ENCODE assay signal across 1 cellular context in the genomic region with DNA sequence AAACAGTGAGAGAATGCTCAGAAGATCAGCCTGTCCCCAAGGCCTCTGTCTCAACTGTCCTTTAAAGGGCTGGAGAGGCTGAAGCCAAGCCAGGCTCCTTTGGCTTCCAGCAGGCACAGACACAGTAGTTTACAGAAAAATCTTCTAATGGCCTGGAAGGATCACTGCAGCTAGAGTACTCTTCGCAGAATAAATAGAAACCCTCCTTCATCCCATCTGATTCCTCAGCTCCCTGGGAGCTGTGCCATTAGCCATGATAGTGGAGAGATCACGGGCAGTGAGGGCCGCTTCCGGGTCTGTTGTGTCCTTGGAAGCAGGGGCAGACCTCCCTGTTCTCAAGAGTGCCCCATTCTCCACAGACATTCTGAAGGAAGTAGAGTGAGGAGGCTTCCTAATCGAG.
TF ChIP-seq lines count a peak whose summit lies in the region.

No MANE protein-coding gene starts in this region.

TF ChIP-seq in GM23338, 12 proteins besides CTCF, POLR2A, EP300 and RAD21 (continued from another document):
- TF ChIP-seq, protein P1, sequence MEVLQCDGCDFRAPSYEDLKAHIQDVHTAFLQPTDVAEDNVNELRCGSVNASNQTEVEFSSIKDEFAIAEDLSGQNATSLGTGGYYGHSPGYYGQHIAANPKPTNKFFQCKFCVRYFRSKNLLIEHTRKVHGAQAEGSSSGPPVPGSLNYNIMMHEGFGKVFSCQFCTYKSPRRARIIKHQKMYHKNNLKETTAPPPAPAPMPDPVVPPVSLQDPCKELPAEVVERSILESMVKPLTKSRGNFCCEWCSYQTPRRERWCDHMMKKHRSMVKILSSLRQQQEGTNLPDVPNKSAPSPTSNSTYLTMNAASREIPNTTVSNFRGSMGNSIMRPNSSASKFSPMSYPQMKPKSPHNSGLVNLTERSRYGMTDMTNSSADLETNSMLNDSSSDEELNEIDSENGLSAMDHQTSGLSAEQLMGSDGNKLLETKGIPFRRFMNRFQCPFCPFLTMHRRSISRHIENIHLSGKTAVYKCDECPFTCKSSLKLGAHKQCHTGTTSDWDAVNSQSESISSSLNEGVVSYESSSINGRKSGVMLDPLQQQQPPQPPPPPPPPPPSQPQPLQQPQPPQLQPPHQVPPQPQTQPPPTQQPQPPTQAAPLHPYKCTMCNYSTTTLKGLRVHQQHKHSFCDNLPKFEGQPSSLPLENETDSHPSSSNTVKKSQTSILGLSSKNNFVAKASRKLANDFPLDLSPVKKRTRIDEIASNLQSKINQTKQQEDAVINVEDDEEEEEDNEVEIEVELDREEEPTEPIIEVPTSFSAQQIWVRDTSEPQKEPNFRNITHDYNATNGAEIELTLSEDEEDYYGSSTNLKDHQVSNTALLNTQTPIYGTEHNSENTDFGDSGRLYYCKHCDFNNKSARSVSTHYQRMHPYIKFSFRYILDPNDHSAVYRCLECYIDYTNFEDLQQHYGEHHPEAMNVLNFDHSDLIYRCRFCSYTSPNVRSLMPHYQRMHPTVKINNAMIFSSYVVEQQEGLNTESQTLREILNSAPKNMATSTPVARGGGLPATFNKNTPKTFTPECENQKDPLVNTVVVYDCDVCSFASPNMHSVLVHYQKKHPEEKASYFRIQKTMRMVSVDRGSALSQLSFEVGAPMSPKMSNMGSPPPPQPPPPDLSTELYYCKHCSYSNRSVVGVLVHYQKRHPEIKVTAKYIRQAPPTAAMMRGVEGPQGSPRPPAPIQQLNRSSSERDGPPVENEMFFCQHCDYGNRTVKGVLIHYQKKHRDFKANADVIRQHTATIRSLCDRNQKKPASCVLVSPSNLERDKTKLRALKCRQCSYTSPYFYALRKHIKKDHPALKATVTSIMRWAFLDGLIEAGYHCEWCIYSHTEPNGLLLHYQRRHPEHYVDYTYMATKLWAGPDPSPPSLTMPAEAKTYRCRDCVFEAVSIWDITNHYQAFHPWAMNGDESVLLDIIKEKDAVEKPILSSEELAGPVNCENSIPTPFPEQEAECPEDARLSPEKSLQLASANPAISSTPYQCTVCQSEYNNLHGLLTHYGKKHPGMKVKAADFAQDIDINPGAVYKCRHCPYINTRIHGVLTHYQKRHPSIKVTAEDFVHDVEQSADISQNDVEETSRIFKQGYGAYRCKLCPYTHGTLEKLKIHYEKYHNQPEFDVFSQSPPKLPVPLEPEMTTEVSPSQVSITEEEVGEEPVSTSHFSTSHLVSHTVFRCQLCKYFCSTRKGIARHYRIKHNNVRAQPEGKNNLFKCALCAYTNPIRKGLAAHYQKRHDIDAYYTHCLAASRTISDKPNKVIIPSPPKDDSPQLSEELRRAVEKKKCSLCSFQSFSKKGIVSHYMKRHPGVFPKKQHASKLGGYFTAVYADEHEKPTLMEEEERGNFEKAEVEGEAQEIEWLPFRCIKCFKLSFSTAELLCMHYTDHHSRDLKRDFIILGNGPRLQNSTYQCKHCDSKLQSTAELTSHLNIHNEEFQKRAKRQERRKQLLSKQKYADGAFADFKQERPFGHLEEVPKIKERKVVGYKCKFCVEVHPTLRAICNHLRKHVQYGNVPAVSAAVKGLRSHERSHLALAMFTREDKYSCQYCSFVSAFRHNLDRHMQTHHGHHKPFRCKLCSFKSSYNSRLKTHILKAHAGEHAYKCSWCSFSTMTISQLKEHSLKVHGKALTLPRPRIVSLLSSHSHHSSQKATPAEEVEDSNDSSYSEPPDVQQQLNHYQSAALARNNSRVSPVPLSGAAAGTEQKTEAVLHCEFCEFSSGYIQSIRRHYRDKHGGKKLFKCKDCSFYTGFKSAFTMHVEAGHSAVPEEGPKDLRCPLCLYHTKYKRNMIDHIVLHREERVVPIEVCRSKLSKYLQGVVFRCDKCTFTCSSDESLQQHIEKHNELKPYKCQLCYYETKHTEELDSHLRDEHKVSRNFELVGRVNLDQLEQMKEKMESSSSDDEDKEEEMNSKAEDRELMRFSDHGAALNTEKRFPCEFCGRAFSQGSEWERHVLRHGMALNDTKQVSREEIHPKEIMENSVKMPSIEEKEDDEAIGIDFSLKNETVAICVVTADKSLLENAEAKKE (CRISPR knock-in tag; IDR thresholded peaks at IDR 0.05): no peak
- TF ChIP-seq EZH2 (IDR thresholded peaks at IDR 0.05; ENCODE audit: low read depth, unreplicated experiment) (no peak), NANOG (IDR thresholded peaks at IDR 0.05; ENCODE audit: borderline replicate concordance) (no peak), JUNB (IDR thresholded peaks at IDR 0.05; ENCODE audit: unreplicated experiment) (no peak), STAT1 (IDR thresholded peaks at IDR 0.05; ENCODE audit: unreplicated experiment) (no peak)
